22 cellular contexts compared by ENCODE assay signal in the genomic region with DNA sequence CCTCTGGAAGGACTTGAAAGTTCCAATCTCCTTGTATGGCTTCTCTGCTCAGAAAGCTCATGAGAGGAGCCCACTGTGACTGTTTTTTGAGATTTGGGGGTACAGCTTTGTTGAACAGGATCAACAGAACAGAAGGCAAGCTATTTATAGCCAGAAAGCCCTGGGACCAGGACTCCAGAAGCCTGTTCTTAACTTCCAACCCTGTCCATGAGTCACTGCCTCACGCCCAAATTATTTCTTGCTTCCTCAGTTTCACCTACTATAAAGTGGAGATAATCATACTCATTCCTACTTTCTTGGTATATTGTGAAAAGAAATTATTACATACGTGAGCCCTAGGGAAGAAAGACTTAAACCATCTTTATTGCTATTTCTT.
"Had no signal": no experiment of that assay in that cellular context is flagged by ENCODE, and none has a peak within 500 bp of the region (broad histone marks: within the 10 kb centered on the region; RNA-seq: fewer than 3 reads in every experiment).

No MANE protein-coding gene starts in this region.

- H3K36me3 Mint-ChIP-seq: naive B cell had no signal

- H3K27me3 ChIP-seq: esophagus muscularis mucosa, gastrocnemius medialis, heart right ventricle, neutrophil, right lobe of liver, stomach, transverse colon had no signal

- H3K4me1 Mint-ChIP-seq: nephron had no signal

- DNase-seq: effector memory CD4-positive, alpha-beta T cell; gastrocnemius medialis; heart right ventricle; islet precursor cell; mammary epithelial cell; naive B cell; psoas muscle; retina; right lobe of liver; stimulated activated CD4-positive, alpha-beta T cell treated with anti-CD3 and anti-CD28 coated beads, Interleukin-2, amount 100 ng/mL, for 24 hours; stimulated activated CD4-positive, alpha-beta T cell treated with anti-CD3 and anti-CD28 coated beads, Interleukin-4, amount 100 ng/mL, for 4 hours; stimulated activated naive CD4-positive, alpha-beta T cell; stomach; substantia nigra had no signal

- H3K27me3 Mint-ChIP-seq: naive B cell had no signal

- H3K4me3 Mint-ChIP-seq: naive B cell, nephron had no signal

- H3K9me3 ChIP-seq: esophagus muscularis mucosa, gastrocnemius medialis, neutrophil, psoas muscle, right lobe of liver, stomach, thoracic aorta, transverse colon had no signal

- ATAC-seq: gastrocnemius medialis, left lobe of liver, psoas muscle had no signal

- H3K27ac Mint-ChIP-seq: nephron had no signal

- H3K4me1 ChIP-seq: esophagus muscularis mucosa, gastrocnemius medialis, psoas muscle, right lobe of liver, transverse colon had no signal

- H3K4me3 ChIP-seq: esophagus muscularis mucosa, gastrocnemius medialis, heart right ventricle, psoas muscle, right lobe of liver, stomach, thoracic aorta, transverse colon had no signal

- H3K36me3 ChIP-seq: esophagus muscularis mucosa, gastrocnemius medialis, heart right ventricle, neutrophil, right lobe of liver, stomach, thoracic aorta, transverse colon had no signal

- H3K27ac ChIP-seq: epithelial cell of prostate, esophagus muscularis mucosa, gastrocnemius medialis, heart right ventricle, neutrophil, psoas muscle, right lobe of liver, stomach, thoracic aorta had no signal

- FAIRE-seq: endometrium had no signal
